Comparison of ENCODE assay signal across 9 cellular contexts in the genomic region with DNA sequence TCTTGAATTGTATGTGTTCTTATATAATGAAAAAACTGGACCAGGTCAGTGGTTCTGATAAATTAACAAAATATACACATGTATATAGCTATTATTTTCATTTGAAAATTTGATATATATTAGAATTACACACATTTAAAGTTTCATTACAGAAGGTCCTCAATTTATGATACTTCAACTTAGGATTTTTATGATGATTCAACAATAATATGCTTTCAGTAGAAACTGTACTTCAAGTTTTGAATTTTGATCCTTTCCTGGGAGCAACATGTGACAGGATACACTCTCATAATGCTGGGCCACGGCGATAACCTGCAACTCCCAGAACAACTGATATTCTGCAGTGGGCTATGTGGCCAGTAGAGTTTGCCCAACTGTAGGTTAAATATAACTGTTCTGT.
"Had no signal": no experiment of that assay in that cellular context is flagged by ENCODE, and none has a peak within 500 bp of the region (broad histone marks: within the 10 kb centered on the region; RNA-seq: fewer than 3 reads in every experiment).

No MANE protein-coding gene starts in this region.

- H3K9ac ChIP-seq: GM23248, KMS-11 had no signal

- H3K36me3 ChIP-seq: HAP-1 had no signal

- FAIRE-seq: HTR-8/SVneo had no signal

- H3K27ac ChIP-seq: GM23248, KMS-11 had no signal

- H3K4me2 ChIP-seq: KMS-11 had no signal

- H3K4me1 ChIP-seq: HAP-1 had no signal

- H3K9me3 ChIP-seq: HAP-1 had no signal

- ATAC-seq: HCT116 had no signal

- DNase-seq: GM23248, GOT3, H7, HFFc6, KBM-7 had no signal

- H3K4me3 ChIP-seq: GM23248, HAP-1 had no signal

- H2AFZ ChIP-seq: GM23248 had no signal
